ENCODE assay signal across 1 cellular context in the genomic region with DNA sequence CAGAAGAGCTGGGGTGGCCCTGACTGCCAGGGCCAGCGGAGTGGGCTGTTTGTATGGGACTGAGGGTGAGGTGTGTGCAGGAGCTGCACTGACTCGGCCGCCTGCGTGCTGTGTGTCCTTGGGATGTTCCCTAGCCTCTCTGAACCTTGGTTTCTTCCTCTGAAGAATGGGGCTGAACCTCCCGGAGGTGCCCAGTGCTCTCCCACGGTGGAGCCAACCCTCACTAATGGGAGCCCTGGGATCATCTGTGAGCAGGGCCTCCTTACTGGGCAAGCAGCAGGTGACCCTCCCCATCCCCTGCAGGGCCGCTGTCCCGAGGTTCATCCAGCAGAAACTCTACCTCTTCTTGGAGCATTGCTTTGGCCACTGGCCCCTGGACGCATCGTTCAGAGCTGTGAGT.
TF ChIP-seq lines count a peak whose summit lies in the region.

No MANE protein-coding gene starts in this region.

TF ChIP-seq in GM12878, 131 proteins besides CTCF, POLR2A, EP300 and RAD21:
- TF ChIP-seq EED (IDR thresholded peaks at IDR 0.05; ENCODE audit: low read depth) (no peak), BMI1 (IDR thresholded peaks at IDR 0.05; ENCODE audit: borderline replicate concordance) (no peak), MYB (IDR thresholded peaks at IDR 0.05; ENCODE audit: borderline replicate concordance, low read depth, low read length) (no peak), SREBF1 (IDR thresholded peaks at IDR 0.05; ENCODE audit: low read length) (no peak), HDAC2 (IDR thresholded peaks at IDR 0.05) (no peak), STAT3 (IDR thresholded peaks at IDR 0.05; ENCODE audit: low read depth, low read length) (no peak), ZNF274 (IDR thresholded peaks at IDR 0.05; ENCODE audit: insufficient read depth, insufficient read length) (no peak), TCF3 (IDR thresholded peaks at IDR 0.05; ENCODE audit: borderline replicate concordance, insufficient read depth, low read depth, low read length) (no peak), IRF3 (IDR thresholded peaks at IDR 0.05) (no peak), SMC3 (IDR thresholded peaks at IDR 0.05; ENCODE audit: borderline replicate concordance, low read length) (no peak), MLLT1 (IDR thresholded peaks at IDR 0.05) (no peak), PAX5 (IDR thresholded peaks at IDR 0.05; ENCODE audit: borderline replicate concordance, low read depth, low read length) (no peak), POU2F2 (IDR thresholded peaks at IDR 0.05; ENCODE audit: borderline replicate concordance, low read depth, low read length) (no peak), FOS (IDR thresholded peaks at IDR 0.05; ENCODE audit: borderline replicate concordance, extremely low read depth, insufficient read length) (no peak), CHD2 (IDR thresholded peaks at IDR 0.05; ENCODE audit: borderline replicate concordance, low read depth, low read length) (no peak)
- TF ChIP-seq, protein P1, sequence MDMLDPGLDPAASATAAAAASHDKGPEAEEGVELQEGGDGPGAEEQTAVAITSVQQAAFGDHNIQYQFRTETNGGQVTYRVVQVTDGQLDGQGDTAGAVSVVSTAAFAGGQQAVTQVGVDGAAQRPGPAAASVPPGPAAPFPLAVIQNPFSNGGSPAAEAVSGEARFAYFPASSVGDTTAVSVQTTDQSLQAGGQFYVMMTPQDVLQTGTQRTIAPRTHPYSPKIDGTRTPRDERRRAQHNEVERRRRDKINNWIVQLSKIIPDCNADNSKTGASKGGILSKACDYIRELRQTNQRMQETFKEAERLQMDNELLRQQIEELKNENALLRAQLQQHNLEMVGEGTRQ (IDR thresholded peaks at IDR 0.05; ENCODE audit: borderline replicate concordance, low read depth, low read length) = no peak
